Comparison of ENCODE assay signal across 9 cellular contexts in the genomic region with DNA sequence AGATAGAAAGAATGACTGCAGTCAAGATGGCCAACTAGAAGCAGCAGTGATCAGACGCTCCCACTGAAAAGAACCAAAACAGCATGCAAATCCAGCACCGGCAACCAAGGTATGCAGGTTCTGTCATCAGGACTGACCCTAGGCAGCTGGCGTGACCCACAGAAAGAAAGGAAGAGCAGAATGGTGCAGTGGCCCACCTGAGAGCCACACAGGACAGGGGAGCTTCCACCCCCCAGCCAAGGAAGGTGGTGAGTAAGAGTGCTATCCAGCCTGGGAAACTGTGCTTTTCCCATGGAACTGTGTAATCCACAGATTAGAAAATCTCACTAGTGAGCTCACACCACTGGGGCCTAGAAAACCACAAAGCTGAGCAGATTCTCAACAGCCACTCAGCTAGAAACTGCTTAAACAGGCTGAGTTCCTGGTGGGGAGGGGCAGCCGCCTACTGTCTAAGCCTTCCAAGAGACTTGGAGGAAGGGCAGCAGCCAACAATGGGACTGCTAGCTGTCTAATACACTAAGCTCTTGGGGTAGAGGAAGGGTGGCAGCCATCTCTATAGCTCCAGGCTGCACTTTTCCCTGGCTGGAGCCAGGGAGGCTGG.
A peak's percentile ranks its signal among the peaks of the same experiment; 100 is the strongest.
DNase-seq lines count a peak whose midpoint lies in the region; ATAC-seq and TF ChIP-seq lines count a peak whose summit lies in the region.
"Had no signal": no experiment of that assay in that cellular context is flagged by ENCODE, and none has a peak within 500 bp of the region (broad histone marks: within the 10 kb centered on the region; RNA-seq: fewer than 3 reads in every experiment).

No MANE protein-coding gene starts in this region.

- H3K4me1 Mint-ChIP-seq in stimulated activated naive B cell treated with anti-CD40 and anti-IgM and Interleukin-4, amounts not matched to agents 10 μg/mL and 1 μg/mL and 100 μg/mL, for 72 hours, result peaks cover 26 to 36% of the 10 kb centered on the region in 2 donors

- peak; percentile 80 for ATAC-seq in HG02938 (IDR thresholded peaks at IDR 0.05; ENCODE audit: unreplicated experiment)
- peak; percentile 74 to 79 for ATAC-seq in stimulated activated naive B cell treated with anti-CD40 and anti-IgM and Interleukin-4, amounts not matched to agents 10 μg/mL and 1 μg/mL and 100 μg/mL, for 72 hours (replicated peaks)

- peaks cover 0 to 4% of the 10 kb centered on the region in 2 donors for H3K9me3 Mint-ChIP-seq in stimulated activated naive B cell treated with anti-CD40 and anti-IgM and Interleukin-4, amounts not matched to agents 10 μg/mL and 1 μg/mL and 100 μg/mL, for 72 hours
- H3K9me3 Mint-ChIP-seq: activated T-helper 2 cell treated with anti-CD3 and anti-CD28 coated beads, Interferon-gamma antibody, Interleukin-2, Interleukin-4, amounts not matched to agents 10 μg/mL and 5 μg/mL and 100 μg/mL, durations not matched to agents 14 hours and 24 hours and 36 hours had no signal

- H3K36me3 Mint-ChIP-seq in stimulated activated naive B cell treated with anti-CD40 and anti-IgM and Interleukin-4, amounts not matched to agents 10 μg/mL and 1 μg/mL and 100 μg/mL, for 72 hours, result no peaks in the 10 kb centered on the region

- TF ChIP-seq POLR2A in GM19099 (IDR thresholded peaks at IDR 0.05; ENCODE audit: extremely low read depth, insufficient read length, low read depth), result peak; percentile 34

- H3K4me3 ChIP-seq in WERI-Rb-1 (ENCODE audit: low read depth, low read length) (no peak overlapping the region), MG63 (no peak overlapping the region)

- H3K27me3 Mint-ChIP-seq in stimulated activated naive B cell treated with anti-CD40 and anti-IgM and Interleukin-4, amounts not matched to agents 10 μg/mL and 1 μg/mL and 100 μg/mL, for 72 hours, result peaks cover 0 to 31% of the 10 kb centered on the region in 2 donors

- H3K27ac ChIP-seq in WERI-Rb-1 (no peak overlapping the region), caudate nucleus (ENCODE audit: low read depth, low read length) (no peak overlapping the region)

- TF ChIP-seq CTCF in WERI-Rb-1 (IDR thresholded peaks at IDR 0.05; ENCODE audit: low read depth, low read length), result no peak

- H3K9me3 ChIP-seq in WERI-Rb-1 (ENCODE audit: severe bottlenecking), result peaks cover 9% of the 10 kb centered on the region
- no peaks in the 10 kb centered on the region for H3K9me3 ChIP-seq in MG63

- peaks cover 68% of the 10 kb centered on the region for H3K27me3 ChIP-seq in WERI-Rb-1 (ENCODE audit: insufficient read depth, low read depth, severe bottlenecking)
- H3K27me3 ChIP-seq in MG63, result no peaks in the 10 kb centered on the region

- peak overlapping the region; percentile 36 to 70 for H3K4me3 Mint-ChIP-seq in stimulated activated naive B cell treated with anti-CD40 and anti-IgM and Interleukin-4, amounts not matched to agents 10 μg/mL and 1 μg/mL and 100 μg/mL, for 72 hours

- peak overlapping the region; percentile 71 for H3K27ac Mint-ChIP-seq in stimulated activated naive B cell treated with anti-CD40 and anti-IgM and Interleukin-4, amounts not matched to agents 10 μg/mL and 1 μg/mL and 100 μg/mL, for 72 hours
- H3K27ac Mint-ChIP-seq: activated T-helper 2 cell treated with anti-CD3 and anti-CD28 coated beads, Interferon-gamma antibody, Interleukin-2, Interleukin-4, amounts not matched to agents 10 μg/mL and 5 μg/mL and 100 μg/mL, durations not matched to agents 14 hours and 24 hours and 36 hours had no signal

- H3K36me3 ChIP-seq in WERI-Rb-1 (no peaks in the 10 kb centered on the region), MG63 (no peaks in the 10 kb centered on the region)

- peak; percentile 68 for DNase-seq in WERI-Rb-1
- peak; percentile 5 for DNase-seq in stimulated activated naive B cell treated with anti-CD40 and anti-IgM and Interleukin-4, amounts not matched to agents 10 μg/mL and 1 μg/mL and 100 μg/mL, for 72 hours
- no peak for DNase-seq in caudate nucleus (lab: John Stamatoyannopoulos, UW)
- DNase-seq in amygdala (lab: John Stamatoyannopoulos, UW), result no peak
- no peak for DNase-seq in MG63
- DNase-seq: NCI-H1436 treated with DMSO at 0.1 percent for 48 hours had no signal

Comparison
In these comparisons a context has a peak if more than half of its experiments do, and no peak if none do; other contexts are left out.
1. DNase-seq: peak in WERI-Rb-1 (single experiment) and stimulated activated naive B cell treated with anti-CD40 and anti-IgM and Interleukin-4, amounts not matched to agents 10 μg/mL and 1 μg/mL and 100 μg/mL, for 72 hours (single experiment); none in caudate nucleus (0 of 61), amygdala (0 of 56) and MG63 (single experiment).